Comparison of ENCODE assay signal across 32 cellular contexts in genomic region chr3:118931996-118932395, GRCh38.
"Had no signal": no experiment of that assay in that cellular context is flagged by ENCODE, and none has a peak within 500 bp of the region (broad histone marks: within the 10 kb centered on the region; RNA-seq: fewer than 3 reads in every experiment).

No MANE protein-coding gene starts in this region.

- H3K27me3 Mint-ChIP-seq: activated CD4-positive, alpha-beta memory T cell treated with anti-CD3 and anti-CD28 coated beads, Interleukin-2, amount 10 ng/mL, durations not matched to agents 7 days and 5 days; activated CD4-positive, alpha-beta T cell treated with anti-CD3 and anti-CD28 coated beads, Interleukin-2, amount 10 ng/mL, durations not matched to agents 7 days and 5 days; activated naive CD4-positive, alpha-beta T cell treated with anti-CD3 and anti-CD28 coated beads, Interleukin-2, amount 10 ng/mL, durations not matched to agents 7 days and 5 days; activated naive CD8-positive, alpha-beta T cell treated with anti-CD3 and anti-CD28 coated beads, Interleukin-2, amount 10 ng/mL, durations not matched to agents 7 days and 5 days; brain had no signal

- FAIRE-seq: endometrium, endothelial cell of umbilical vein, TTC549 had no signal

- H3K4me1 Mint-ChIP-seq: activated CD4-positive, alpha-beta memory T cell treated with anti-CD3 and anti-CD28 coated beads, Interleukin-2, amount 10 ng/mL, durations not matched to agents 7 days and 5 days; brain; WTC11 had no signal

- ATAC-seq: activated naive CD4-positive, alpha-beta T cell treated with anti-CD3 and anti-CD28 coated beads, Interleukin-2, amount 50 U/mL, for 72 hours; activated T-cell treated with anti-CD3 and anti-CD28 coated beads, Interleukin-2, amount 50 U/mL, for 4 hours; WTC11 had no signal

- H3K4me3 Mint-ChIP-seq: activated CD4-positive, alpha-beta memory T cell treated with anti-CD3 and anti-CD28 coated beads, Interleukin-2, amount 10 ng/mL, durations not matched to agents 7 days and 5 days; activated CD4-positive, alpha-beta T cell treated with anti-CD3 and anti-CD28 coated beads, Interleukin-2, amount 10 ng/mL, durations not matched to agents 7 days and 5 days; activated naive CD4-positive, alpha-beta T cell treated with anti-CD3 and anti-CD28 coated beads, Interleukin-2, amount 10 ng/mL, durations not matched to agents 7 days and 5 days; activated naive CD8-positive, alpha-beta T cell treated with anti-CD3 and anti-CD28 coated beads, Interleukin-2, amount 10 ng/mL, durations not matched to agents 7 days and 5 days; activated T-cell treated with anti-CD3 and anti-CD28 coated beads, Interleukin-2, amount 50 U/mL, for 4 hours; activated T-helper 1 cell treated with anti-CD3 and anti-CD28 coated beads, Interleukin-12 subunit alpha, Interleukin-12 subunit beta, Interleukin-2, Interleukin-4 antibody, amounts not matched to agents 30 ng/mL and 10 ng/mL and 1 ng/mL, durations not matched to agents 14 hours and 24 hours and 36 hours; WTC11 had no signal

- H3K27ac ChIP-seq: ascending aorta, breast epithelium, cardiac muscle cell, colonic mucosa, epithelial cell of prostate, esophagus squamous epithelium, VCaP had no signal

- H3K9me3 ChIP-seq: ascending aorta, breast epithelium, colonic mucosa, esophagus squamous epithelium had no signal

- H3K27ac Mint-ChIP-seq: activated CD4-positive, alpha-beta memory T cell treated with anti-CD3 and anti-CD28 coated beads, Interleukin-2, amount 10 ng/mL, durations not matched to agents 7 days and 5 days; activated naive CD4-positive, alpha-beta T cell treated with anti-CD3 and anti-CD28 coated beads, Interleukin-2, amount 10 ng/mL, durations not matched to agents 7 days and 5 days; activated naive CD4-positive, alpha-beta T cell treated with anti-CD3 and anti-CD28 coated beads, Interleukin-2, amount 50 U/mL, for 72 hours; activated naive CD8-positive, alpha-beta T cell treated with anti-CD3 and anti-CD28 coated beads, Interleukin-2, amount 10 ng/mL, durations not matched to agents 7 days and 5 days; activated T-helper 1 cell treated with anti-CD3 and anti-CD28 coated beads, Interleukin-12 subunit alpha, Interleukin-12 subunit beta, Interleukin-2, Interleukin-4 antibody, amounts not matched to agents 30 ng/mL and 10 ng/mL and 1 ng/mL, durations not matched to agents 14 hours and 24 hours and 36 hours; activated T-helper 2 cell treated with anti-CD3 and anti-CD28 coated beads, Interferon-gamma antibody, Interleukin-2, Interleukin-4, amounts not matched to agents 10 μg/mL and 5 μg/mL and 100 μg/mL, durations not matched to agents 14 hours and 24 hours and 36 hours; WTC11 had no signal

- DNase-seq: activated CD4-positive, alpha-beta memory T cell treated with anti-CD3 and anti-CD28 coated beads, Interleukin-2, amount 10 ng/mL, durations not matched to agents 7 days and 5 days; activated CD4-positive, alpha-beta T cell treated with anti-CD3 and anti-CD28 coated beads for 1 hour; activated CD4-positive, alpha-beta T cell treated with anti-CD3 and anti-CD28 coated beads for 4 hours; activated CD4-positive, alpha-beta T cell treated with anti-CD3 and anti-CD28 coated beads, Interleukin-2, amount 10 ng/mL, durations not matched to agents 7 days and 5 days; activated CD4-positive, alpha-beta T cell treated with anti-CD3 and anti-CD28 coated beads, Interleukin-2, amount 50 U/mL, for 4 hours; activated CD8-positive, alpha-beta memory T cell treated with anti-CD3 and anti-CD28 coated beads, Interleukin-2, amount 50 U/mL, for 48 hours; activated effector memory CD4-positive, alpha-beta T cell treated with anti-CD3 and anti-CD28 coated beads, Interleukin-2, amount 50 U/mL, for 16 hours; activated naive CD4-positive, alpha-beta T cell treated with anti-CD3 and anti-CD28 coated beads, Interleukin-2, amount 10 ng/mL, durations not matched to agents 7 days and 5 days; activated naive CD8-positive, alpha-beta T cell treated with anti-CD3 and anti-CD28 coated beads, Interleukin-2, amount 10 ng/mL, durations not matched to agents 7 days and 5 days; activated T-cell treated with anti-CD3 and anti-CD28 coated beads for 4 hours; activated T-cell treated with anti-CD3 and anti-CD28 coated beads, Interleukin-2, amount 50 U/mL, for 4 hours; central memory CD4-positive, alpha-beta T cell; cerebellar nuclear complex; colonic mucosa; effector CD8-positive, alpha-beta T cell; esophagus squamous epithelium; foreskin melanocyte; head of caudate nucleus; T-helper 2 cell had no signal

- H3K36me3 Mint-ChIP-seq: activated naive CD4-positive, alpha-beta T cell treated with anti-CD3 and anti-CD28 coated beads, Interleukin-2, amount 10 ng/mL, durations not matched to agents 7 days and 5 days; activated naive CD4-positive, alpha-beta T cell treated with anti-CD3 and anti-CD28 coated beads, Interleukin-2, amount 50 U/mL, for 72 hours; WTC11 had no signal

- H3K4me1 ChIP-seq: ascending aorta, breast epithelium, colonic mucosa, esophagus squamous epithelium had no signal

- H3K36me3 ChIP-seq: ascending aorta, breast epithelium, cardiac muscle cell, colonic mucosa, esophagus squamous epithelium had no signal

- H3K4me3 ChIP-seq: cardiac muscle cell, colonic mucosa, esophagus squamous epithelium had no signal

- H3K27me3 ChIP-seq: ascending aorta, breast epithelium, cardiac muscle cell, colonic mucosa, esophagus squamous epithelium had no signal

- H3K9me3 Mint-ChIP-seq: activated CD4-positive, alpha-beta memory T cell treated with anti-CD3 and anti-CD28 coated beads, Interleukin-2, amount 10 ng/mL, durations not matched to agents 7 days and 5 days; activated CD4-positive, alpha-beta T cell treated with anti-CD3 and anti-CD28 coated beads, Interleukin-2, amount 10 ng/mL, durations not matched to agents 7 days and 5 days; activated naive CD4-positive, alpha-beta T cell treated with anti-CD3 and anti-CD28 coated beads, Interleukin-2, amount 10 ng/mL, durations not matched to agents 7 days and 5 days; activated naive CD4-positive, alpha-beta T cell treated with anti-CD3 and anti-CD28 coated beads, Interleukin-2, amount 50 U/mL, for 72 hours; activated naive CD8-positive, alpha-beta T cell treated with anti-CD3 and anti-CD28 coated beads, Interleukin-2, amount 10 ng/mL, durations not matched to agents 7 days and 5 days; activated T-cell treated with anti-CD3 and anti-CD28 coated beads, Interleukin-2, amount 50 U/mL, for 4 hours; activated T-helper 1 cell treated with anti-CD3 and anti-CD28 coated beads, Interleukin-12 subunit alpha, Interleukin-12 subunit beta, Interleukin-2, Interleukin-4 antibody, amounts not matched to agents 30 ng/mL and 10 ng/mL and 1 ng/mL, durations not matched to agents 14 hours and 24 hours and 36 hours; activated T-helper 2 cell treated with anti-CD3 and anti-CD28 coated beads, Interferon-gamma antibody, Interleukin-2, Interleukin-4, amounts not matched to agents 10 μg/mL and 5 μg/mL and 100 μg/mL, durations not matched to agents 14 hours and 24 hours and 36 hours; brain; WTC11 had no signal
